In genomic region chr9:68780735-68781134, GRCh38 we compare ENCODE assay signal across 8 cellular contexts.
DNase-seq lines count a peak whose midpoint lies in the region; ATAC-seq and TF ChIP-seq lines count a peak whose summit lies in the region.

No MANE protein-coding gene starts in this region.

- H3K9me3 ChIP-seq in OCI-LY1 (ENCODE audit: low read length) (no peaks in the 10 kb centered on the region), esophagus squamous epithelium (no peaks in the 10 kb centered on the region), gastrocnemius medialis (no peaks in the 10 kb centered on the region)

- peak overlapping the region; percentile 98 for H3K4me2 ChIP-seq in OCI-LY1 (ENCODE audit: low read length)

- peaks cover 42% of the 10 kb centered on the region for H3K4me1 ChIP-seq in OCI-LY1 (ENCODE audit: insufficient read depth, low read length, severe bottlenecking)
- peaks cover 9 to 87% (median 39%) of the 10 kb centered on the region in 3 donors for H3K4me1 ChIP-seq in esophagus squamous epithelium
- H3K4me1 ChIP-seq in gastrocnemius medialis, result peaks cover 61 to 65% of the 10 kb centered on the region in 2 donors

- H3K27me3 ChIP-seq in OCI-LY1 (ENCODE audit: insufficient read depth, low read length) (no peaks in the 10 kb centered on the region), esophagus squamous epithelium (no peaks in the 10 kb centered on the region), gastrocnemius medialis (no peaks in the 10 kb centered on the region)

- H3K9me2 ChIP-seq in OCI-LY1 (ENCODE audit: low read depth, low read length), result no peaks in the 10 kb centered on the region

- H3K36me3 ChIP-seq in OCI-LY1 (ENCODE audit: insufficient read depth, low read length) (0 out of 2 replicates have a peak, but pooled peaks cover 3% of the 10 kb centered on the region), esophagus squamous epithelium (no peaks in the 10 kb centered on the region), gastrocnemius medialis (no peaks in the 10 kb centered on the region)

- H3F3A ChIP-seq in OCI-LY1 (ENCODE audit: insufficient read depth, low read length), result no peaks in the 10 kb centered on the region

- no peaks in the 10 kb centered on the region for H4K20me1 ChIP-seq in OCI-LY1 (ENCODE audit: insufficient read depth, low read length)

- ATAC-seq in gastrocnemius medialis, result no peak
- no peak for ATAC-seq in HG03039 (IDR thresholded peaks at IDR 0.05; ENCODE audit: unreplicated experiment)
- ATAC-seq in HG03196 (IDR thresholded peaks at IDR 0.05; ENCODE audit: unreplicated experiment), result no peak

- peak overlapping the region; percentile 85 for H3K4me3 ChIP-seq in OCI-LY1 (ENCODE audit: low read depth, low read length, poor library complexity, severe bottlenecking)
- H3K4me3 ChIP-seq in esophagus squamous epithelium, result peak overlapping the region; percentile 68 to 87 (median 73)
- peak overlapping the region; percentile 88 to 93 (median 91) for H3K4me3 ChIP-seq in gastrocnemius medialis

- H3K9ac ChIP-seq in OCI-LY1 (ENCODE audit: low read length), result peak overlapping the region; percentile 90

- DNase-seq in GM03348 (ENCODE audit: low spot score), result peak; percentile 3
- DNase-seq in esophagus squamous epithelium (lab: John Stamatoyannopoulos, UW), result no peak
- no peak for DNase-seq in gastrocnemius medialis
- no peak for DNase-seq in GM13977 (ENCODE audit: low spot score)
- no peak for DNase-seq in NCI-H526 treated with DMSO at 0.1 percent for 48 hours (lab: John Stamatoyannopoulos, UW)

- intact Hi-C loops in esophagus squamous epithelium (cut with DNase I) (no loop called here), gastrocnemius medialis (cut with DNase I; ENCODE audit: low total_unique reads) (loop anchor here (1.0 to 2.0 kb wide), 2 partner anchors 196 to 255 kb away; partner anchors contain the start of gene FXN)

- TF ChIP-seq POLR2A in esophagus squamous epithelium (IDR thresholded peaks at IDR 0.05) (no peak), gastrocnemius medialis (IDR thresholded peaks at IDR 0.05) (no peak)

- in situ Hi-C loops in gastrocnemius medialis (cut with MboI; ENCODE audit: low sequenced_read_pairs in 4 of 4) (loop anchor here in 1 of 4 donors (25.0 kb wide), 1 partner anchor 193 kb away; no protein-coding TSS in a partner anchor), GM13977 (cut with MboI; ENCODE audit: low pct_unique_long_range_greater_than_20kb, low sequenced_read_pairs, unreplicated experiment) (no loop called here)

- H2AFZ ChIP-seq in OCI-LY1 (ENCODE audit: low read length), result no peak overlapping the region

- TF ChIP-seq CTCF in OCI-LY1 (IDR thresholded peaks at IDR 0.05; ENCODE audit: low read length) (no peak), esophagus squamous epithelium (IDR thresholded peaks at IDR 0.05) (no peak), gastrocnemius medialis (IDR thresholded peaks at IDR 0.05 in 4 of 5, conservative IDR thresholded peaks at IDR 0.05 in 1 of 5) (no peak), GM13977 (IDR thresholded peaks at IDR 0.05; ENCODE audit: extremely low read depth, insufficient read depth, missing control alignments) (no peak)

- H3K27ac ChIP-seq in OCI-LY1 (ENCODE audit: low read depth, low read length, poor library complexity, severe bottlenecking) (no peak overlapping the region), esophagus squamous epithelium (peak overlapping the region; percentile 92 to 95 (median 92)), gastrocnemius medialis (peak overlapping the region; percentile 87 to 96 (median 93))

- 12 to 14% methylated on average over 7 of the region's 7 CpGs for WGBS in esophagus squamous epithelium, 2 donors

- peaks cover 12% of the 10 kb centered on the region; the same call in 1 of the 2 replicates for H3K79me2 ChIP-seq in OCI-LY1 (ENCODE audit: insufficient read depth, low read length)
